In the genomic region with DNA sequence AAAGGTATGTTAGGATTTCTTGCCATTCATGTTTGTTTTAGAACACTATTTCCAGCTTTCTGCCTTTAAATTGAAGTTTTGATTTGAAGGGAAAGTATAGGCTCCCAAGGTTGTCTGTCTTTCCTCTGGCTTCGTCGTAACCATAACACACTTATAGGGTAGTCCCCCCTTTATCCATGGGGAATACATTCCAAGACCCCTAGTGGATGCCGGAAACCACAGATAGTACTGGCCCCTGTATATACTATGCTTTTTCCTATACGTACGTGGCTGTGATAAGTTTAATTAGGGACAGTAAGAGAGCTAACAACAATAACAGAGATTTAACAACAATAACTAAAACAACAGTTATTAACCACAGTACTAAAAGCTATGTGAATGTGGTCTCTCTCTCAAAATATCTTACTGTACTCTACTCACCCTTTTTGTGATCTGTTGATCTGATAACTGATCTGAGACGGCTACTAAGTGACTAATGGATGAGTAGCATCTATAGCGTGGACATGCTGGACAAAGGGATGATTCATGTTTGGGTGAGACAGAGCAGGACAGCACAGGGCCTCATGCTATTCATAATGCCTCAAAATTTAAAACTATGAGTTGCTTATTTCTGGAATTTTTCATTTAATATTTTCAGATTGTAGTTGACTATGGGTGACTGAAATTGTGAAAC, we compare ENCODE assay signal across 12 cellular contexts.
DNase-seq lines count a peak whose midpoint lies in the region; ATAC-seq and TF ChIP-seq lines count a peak whose summit lies in the region.
"Had no signal": no experiment of that assay in that cellular context is flagged by ENCODE, and none has a peak within 500 bp of the region (broad histone marks: within the 10 kb centered on the region; RNA-seq: fewer than 3 reads in every experiment).

No MANE protein-coding gene starts in this region.

- DNase-seq in Right ventricle myocardium inferior (ENCODE audit: missing footprints) (no peak), cardiac septum (ENCODE audit: low spot score) (no peak), astrocyte of the spinal cord (ENCODE audit: low read depth, low spot score) (peak; percentile 65), right cardiac atrium (no peak), GF-D8 (lab: John Stamatoyannopoulos, UW) (no peak)
- DNase-seq in activated CD4-positive, CD25-positive, alpha-beta regulatory T cell treated with anti-CD3 and anti-CD28 coated beads, Interleukin-2, amount 50 U/mL, for 72 hours = no peak
- DNase-seq: 8988T, GOT3 had no signal

- in situ Hi-C loops in astrocyte of the spinal cord (cut with HindIII; ENCODE audit: low sequenced_read_pairs) = no loop called here

- peaks cover 3% of the 10 kb centered on the region for H3K4me1 ChIP-seq in right cardiac atrium (ENCODE audit: control insufficient read depth, insufficient read depth, low read length)

- ATAC-seq in Right ventricle myocardium inferior (peak; percentile 9), right cardiac atrium (peak; percentile 23 to 69), HG02588 (IDR thresholded peaks at IDR 0.05; ENCODE audit: unreplicated experiment) (no peak), GM19351 (IDR thresholded peaks at IDR 0.05; ENCODE audit: unreplicated experiment) (no peak)
- ATAC-seq: activated CD4-positive, CD25-positive, alpha-beta regulatory T cell treated with anti-CD3 and anti-CD28 coated beads, Interleukin-2, amount 50 U/mL, for 24 hours; activated T-helper 17 cell treated with anti-CD3 and anti-CD28 coated beads, Interleukin-2, amount 50 U/mL, for 72 hours had no signal

- intact Hi-C loops in Right ventricle myocardium inferior (cut with DNase I) = no loop called here
- intact Hi-C loops in cardiac septum (cut with DNase I) = no loop called here
- intact Hi-C loops in right cardiac atrium (cut with DNase I) = no loop called here

- H3K27ac ChIP-seq in right cardiac atrium (ENCODE audit: low read length) = no peak overlapping the region

- H3K27me3 ChIP-seq in right cardiac atrium (ENCODE audit: control insufficient read depth, insufficient read depth) = no peaks in the 10 kb centered on the region

- 77% methylated on average over 7 of the region's 7 CpGs for WGBS in right cardiac atrium

- no peak for TF ChIP-seq CTCF in astrocyte of the spinal cord (IDR thresholded peaks at IDR 0.05; ENCODE audit: low read depth, low read length)

- H3K4me3 ChIP-seq in astrocyte of the spinal cord (ENCODE audit: low read depth, low read length) (no peak overlapping the region), right cardiac atrium (ENCODE audit: low read length) (no peak overlapping the region)

- H3K9me3 ChIP-seq in right cardiac atrium (ENCODE audit: control insufficient read depth, low read length) = no peaks in the 10 kb centered on the region

Comparison
In these comparisons a context has a peak if more than half of its experiments do, and no peak if none do; other contexts are left out.
1. ATAC-seq: peak in Right ventricle myocardium inferior (single experiment) and right cardiac atrium (2 of 2); none in HG02588 (single experiment) and GM19351 (single experiment).